Comparison of ENCODE assay signal across 7 cellular contexts in genomic region chr19:7516281-7516862, GRCh38. TPM values are rescaled to one million over a fixed set of nuclear protein-coding genes. Genes with fewer than 3 reads are reported as not detected.
DNase-seq lines count a peak whose midpoint lies in the region; ATAC-seq and TF ChIP-seq lines count a peak whose summit lies in the region.

No MANE protein-coding gene starts in this region.

- DNase-seq in H9 (no peak), spleen (peak; percentile 80), foreskin melanocyte (no peak), putamen (ENCODE audit: low spot score) (no peak), Karpas-422 (no peak)
- DNase-seq in activated CD8-positive, alpha-beta T cell treated with anti-CD3 and anti-CD28 coated beads, Interleukin-2, amount 10 ng/mL, durations not matched to agents 7 days and 5 days: no peak

- H3K36me3 Mint-ChIP-seq in H9 (ENCODE audit: insufficient read depth in 1 of 3, low read depth in 3 of 3): peaks cover 3 to 18% (median 13%) of the 10 kb centered on the region in 3 experiments; a peak in 5 of 7 replicates
- H3K36me3 Mint-ChIP-seq in activated CD8-positive, alpha-beta T cell treated with anti-CD3 and anti-CD28 coated beads, Interleukin-2, amount 10 ng/mL, durations not matched to agents 7 days and 5 days (ENCODE audit: low read depth): no peaks in the 10 kb centered on the region

- H3K27me3 ChIP-seq in H9 (ENCODE audit: insufficient read depth, low read length) (no peaks in the 10 kb centered on the region), spleen (replicated peaks in 1 of 7) (peaks cover 0 to 6% (median 0%) of the 10 kb centered on the region in 7 donors), Karpas-422 (ENCODE audit: low read length) (no peaks in the 10 kb centered on the region)

- H3K4me1 ChIP-seq in H9 (ENCODE audit: insufficient read depth, low read length) (0 out of 2 replicates have a peak, but pooled peaks cover 4% of the 10 kb centered on the region), spleen (peaks cover 0 to 45% (median 25%) of the 10 kb centered on the region in 6 donors), Karpas-422 (ENCODE audit: low read length) (no peaks in the 10 kb centered on the region)

- CTCF ChIA-PET in activated CD8-positive, alpha-beta T cell treated with anti-CD3 and anti-CD28 coated beads, Interleukin-2, amount 10 ng/mL, durations not matched to agents 7 days and 5 days (lab: Charles Lee): interaction anchor here (1.0 to 1.5 kb wide), 3 partner anchors 19 to 164 kb away, joined by 3 to 4 read pairs (median 4); partner anchors contain the start of gene TRAPPC5

- H3K27me3 Mint-ChIP-seq in H9 (ENCODE audit: low read depth): no peaks in the 10 kb centered on the region; the same call in 1 of the 2 replicates
- peaks cover 20% of the 10 kb centered on the region for H3K27me3 Mint-ChIP-seq in activated CD8-positive, alpha-beta T cell treated with anti-CD3 and anti-CD28 coated beads, Interleukin-2, amount 10 ng/mL, durations not matched to agents 7 days and 5 days (ENCODE audit: low read depth)

- no peak overlapping the region for H4K91ac ChIP-seq in H9 (ENCODE audit: insufficient read length, low read depth, low read length)

- no peaks in the 10 kb centered on the region for H3K9me2 ChIP-seq in Karpas-422 (replicated peaks; ENCODE audit: insufficient read depth, low read length)

- no peak overlapping the region for H2BK20ac ChIP-seq in H9 (ENCODE audit: low read depth, low read length, poor library complexity, severe bottlenecking)

- H3K36me3 ChIP-seq in spleen: peaks cover 0 to 17% (median 8%) of the 10 kb centered on the region in 6 donors
- no peaks in the 10 kb centered on the region for H3K36me3 ChIP-seq in Karpas-422 (ENCODE audit: insufficient read depth, low read length)

- H3K27ac ChIP-seq in H9 (ENCODE audit: insufficient read length, low read depth, low read length): no peak overlapping the region
- H3K27ac ChIP-seq in spleen: peak overlapping the region; percentile 19 to 85 (median 78)
- H3K27ac ChIP-seq in Karpas-422 (ENCODE audit: low read length): no peak overlapping the region

- H3K4me3 Mint-ChIP-seq in H9: peak overlapping the region; percentile 76 to 87
- peak overlapping the region; percentile 68 for H3K4me3 Mint-ChIP-seq in activated CD8-positive, alpha-beta T cell treated with anti-CD3 and anti-CD28 coated beads, Interleukin-2, amount 10 ng/mL, durations not matched to agents 7 days and 5 days

- no peak overlapping the region for H3K56ac ChIP-seq in H9 (ENCODE audit: insufficient read length, low read depth, low read length)

- intact Hi-C loops in spleen (cut with DNase I; ENCODE audit: low total_unique reads): no loop called here

- H4K8ac ChIP-seq in H9 (replicated peaks; ENCODE audit: insufficient read length, low read depth, low read length): no peak overlapping the region

- peak overlapping the region; percentile 74 for H3K4me2 ChIP-seq in H9 (ENCODE audit: insufficient read depth, insufficient read length, low read length)
- H3K4me2 ChIP-seq in Karpas-422 (ENCODE audit: low read depth, low read length, poor library complexity, severe bottlenecking): no peak overlapping the region

- H3K9me3 ChIP-seq in H9 (ENCODE audit: control insufficient read depth, low read depth, low read length) (no peaks in the 10 kb centered on the region), spleen (no peaks in the 10 kb centered on the region), Karpas-422 (ENCODE audit: low read length) (no peaks in the 10 kb centered on the region)

- no peak overlapping the region for H3K4ac ChIP-seq in H9 (ENCODE audit: low read depth, low read length)

- 0 out of 2 replicates have a peak, but pooled peaks cover 2% of the 10 kb centered on the region for H3K79me2 ChIP-seq in H9 (ENCODE audit: insufficient read depth, low read length)
- H3K79me2 ChIP-seq in Karpas-422 (ENCODE audit: low read length): no peaks in the 10 kb centered on the region

- H2BK5ac ChIP-seq in H9 (ENCODE audit: insufficient read length, low read length): no peak overlapping the region

- H3K4me1 Mint-ChIP-seq in H9: peaks cover 11 to 24% of the 10 kb centered on the region in 2 experiments
- peaks cover 11% of the 10 kb centered on the region for H3K4me1 Mint-ChIP-seq in activated CD8-positive, alpha-beta T cell treated with anti-CD3 and anti-CD28 coated beads, Interleukin-2, amount 10 ng/mL, durations not matched to agents 7 days and 5 days (ENCODE audit: low read depth)

- peak overlapping the region; percentile 51 for H3K18ac ChIP-seq in H9 (ENCODE audit: insufficient read length, low read depth, low read length)

- no peak for TF ChIP-seq CTCF in H9 (conservative IDR thresholded peaks at IDR 0.05)
- TF ChIP-seq CTCF in spleen (IDR thresholded peaks at IDR 0.05 in 8 of 11, conservative IDR thresholded peaks at IDR 0.05 in 3 of 11): no peak

- H2AFZ ChIP-seq in H9 (ENCODE audit: low read length): no peak overlapping the region
- no peak overlapping the region for H2AFZ ChIP-seq in Karpas-422 (ENCODE audit: low read length)

- no peak overlapping the region for H2BK15ac ChIP-seq in H9 (ENCODE audit: low read depth, low read length)

- no peak overlapping the region for H3K23ac ChIP-seq in H9 (ENCODE audit: insufficient read length, low read depth, low read length)

- no peaks in the 10 kb centered on the region for H3K79me1 ChIP-seq in H9 (ENCODE audit: insufficient read depth, low read depth, low read length, poor library complexity, severe bottlenecking)

- H2BK12ac ChIP-seq in H9 (ENCODE audit: insufficient read length, low read depth, low read length): no peak overlapping the region

- no peak overlapping the region for H4K5ac ChIP-seq in H9 (ENCODE audit: insufficient read length, low read depth, low read length)

- peak overlapping the region in 2 of 3 experiments; percentile 24 to 82; a peak in 2 of 7 replicates for H3K27ac Mint-ChIP-seq in H9
- H3K27ac Mint-ChIP-seq in activated CD8-positive, alpha-beta T cell treated with anti-CD3 and anti-CD28 coated beads, Interleukin-2, amount 10 ng/mL, durations not matched to agents 7 days and 5 days: peak overlapping the region; percentile 39

- no CpG with 5 or more reads among the region's 35 CpGs for WGBS in H9 (ENCODE audit: extremely low coverage, insufficient read length, low lambda C conversion rate)
- WGBS in spleen, 5 donors: 3 to 22% (median 8%) methylated on average over 1 to 35 of the region's 35 CpGs

- no peak overlapping the region for H2BK120ac ChIP-seq in H9 (ENCODE audit: low read depth, low read length, poor library complexity, severe bottlenecking)

- H4K20me1 ChIP-seq in H9 (ENCODE audit: control insufficient read depth, insufficient read depth, insufficient read length) (no peaks in the 10 kb centered on the region), Karpas-422 (ENCODE audit: insufficient read depth, low read depth, low read length) (no peaks in the 10 kb centered on the region)

- peak overlapping the region; percentile 67 for H3K4me3 ChIP-seq in iPS-11a (ENCODE audit: low read depth, low read length)
- H3K4me3 ChIP-seq in spleen: peak overlapping the region; percentile 43 to 75 (median 48)
- H3K4me3 ChIP-seq in Karpas-422 (ENCODE audit: low read length): no peak overlapping the region

- no peak overlapping the region for H3K14ac ChIP-seq in H9 (ENCODE audit: insufficient read depth, low read length)

- H3K9me3 Mint-ChIP-seq in H9: no peaks in the 10 kb centered on the region; a peak in 1 of 5 replicates
- H3K9me3 Mint-ChIP-seq in activated CD8-positive, alpha-beta T cell treated with anti-CD3 and anti-CD28 coated beads, Interleukin-2, amount 10 ng/mL, durations not matched to agents 7 days and 5 days (ENCODE audit: insufficient read depth): no peaks in the 10 kb centered on the region

- H2AK5ac ChIP-seq in H9 (ENCODE audit: insufficient read length, low read length): no peak overlapping the region

- ATAC-seq in activated CD8-positive, alpha-beta T cell treated with anti-CD3 and anti-CD28 coated beads, Interleukin-2, amount 10 ng/mL, durations not matched to agents 7 days and 5 days: no peak

- peaks cover 8% of the 10 kb centered on the region for H3K23me2 ChIP-seq in H9 (ENCODE audit: insufficient read length, low read depth, low read length, poor library complexity, severe bottlenecking)

- TF ChIP-seq POLR2A in spleen (IDR thresholded peaks at IDR 0.05): no peak

- H3K9ac ChIP-seq in H9 (ENCODE audit: extremely low read depth, insufficient read length, low read length): peak overlapping the region; percentile 58
- H3K9ac ChIP-seq in Karpas-422 (ENCODE audit: low read length): no peak overlapping the region

- POLR2A ChIA-PET in activated CD8-positive, alpha-beta T cell treated with anti-CD3 and anti-CD28 coated beads, Interleukin-2, amount 10 ng/mL, durations not matched to agents 7 days and 5 days (lab: Charles Lee): interaction anchor here (0.7 kb wide), 1 partner anchor 1919 kb away, joined by 3 read pairs; the partner anchor contains the start of gene ZNF266

- no peak overlapping the region for H3T11ph ChIP-seq in H9 (ENCODE audit: low read length)

RNA-seq across cellular contexts. Expression of gene ZNF358, which starts 0.5 kb away (rescaled TPM):
- total RNA-seq in H9 (2021) (40.5 and 41.5 TPM in 2 replicates), spleen (10 to 100 TPM; 22.8 to 50.5 (median 43.6) TPM)
- total RNA-seq in activated CD8-positive, alpha-beta T cell treated with anti-CD3 and anti-CD28 coated beads, Interleukin-2, amount 10 ng/mL, durations not matched to agents 7 days and 5 days: 1 to 10 TPM; 5.8 to 7.9 TPM
- polyA plus RNA-seq in spleen: 10 to 100 TPM; 23.8 to 44.6 (median 30.6) TPM
- total RNA-seq in Karpas-422 (2014; rRNA removed; shearing (Covaris generic); ENCODE audit: low replicate concordance): not detected in 2 replicates

RNA-seq across cellular contexts. Expression of gene MCOLN1, which starts 6.1 kb away (rescaled TPM):
- 15.7 and 18.7 TPM in 2 replicates for total RNA-seq in H9 (2021)
- total RNA-seq in activated CD8-positive, alpha-beta T cell treated with anti-CD3 and anti-CD28 coated beads, Interleukin-2, amount 10 ng/mL, durations not matched to agents 7 days and 5 days: 10 to 100 TPM; 16.2 to 17.7 TPM
- total RNA-seq in spleen: 100 to 1,000 TPM in 6 of 7 donors, 10 to 100 TPM in 1; 76.9 to 166 (median 131) TPM
- polyA plus RNA-seq in spleen: 100 to 1,000 TPM in 1 of 3 donors, 10 to 100 TPM in 2; 25.1 to 106 (median 68.5) TPM
- 1.9 and 3.9 TPM in 2 replicates for total RNA-seq in Karpas-422 (2014; rRNA removed; shearing (Covaris generic); ENCODE audit: low replicate concordance)

RNA-seq across cellular contexts. Expression of gene PNPLA6, which starts 19.1 kb away (rescaled TPM):
- total RNA-seq in H9 (2021) (130 and 135 TPM in 2 replicates), spleen (100 to 1,000 TPM; 125 to 225 (median 151) TPM)
- 100 to 1,000 TPM; 166 to 173 TPM for total RNA-seq in activated CD8-positive, alpha-beta T cell treated with anti-CD3 and anti-CD28 coated beads, Interleukin-2, amount 10 ng/mL, durations not matched to agents 7 days and 5 days
- 100 to 1,000 TPM in 2 of 3 donors, 10 to 100 TPM in 1; 51.0 to 142 (median 130) TPM for polyA plus RNA-seq in spleen
- 65.8 and 121 TPM in 2 replicates for total RNA-seq in Karpas-422 (2014; rRNA removed; shearing (Covaris generic); ENCODE audit: low replicate concordance)

RNA-seq across cellular contexts. Expression of gene PEX11G, which starts 27.5 kb away (rescaled TPM):
- total RNA-seq in H9 (2021) (2.4 and 2.8 TPM in 2 replicates), spleen (1 to 10 TPM; 2.3 to 9.6 (median 5.2) TPM)
- total RNA-seq in activated CD8-positive, alpha-beta T cell treated with anti-CD3 and anti-CD28 coated beads, Interleukin-2, amount 10 ng/mL, durations not matched to agents 7 days and 5 days: 1 to 10 TPM in 1 of 2 experiments, under 1 TPM in 1; 0.99 to 1.5 TPM
- 1 to 10 TPM; 3.4 to 7.8 (median 4.0) TPM for polyA plus RNA-seq in spleen
- 1.0 and 1.8 TPM in 2 replicates for total RNA-seq in Karpas-422 (2014; rRNA removed; shearing (Covaris generic); ENCODE audit: low replicate concordance)

Comparison
In these comparisons a context has a peak if more than half of its experiments do, and no peak if none do; other contexts are left out.
1. H3K27ac ChIP-seq: peak in spleen (8 of 8); none in H9 (single experiment) and Karpas-422 (single experiment).